In the genomic region with DNA sequence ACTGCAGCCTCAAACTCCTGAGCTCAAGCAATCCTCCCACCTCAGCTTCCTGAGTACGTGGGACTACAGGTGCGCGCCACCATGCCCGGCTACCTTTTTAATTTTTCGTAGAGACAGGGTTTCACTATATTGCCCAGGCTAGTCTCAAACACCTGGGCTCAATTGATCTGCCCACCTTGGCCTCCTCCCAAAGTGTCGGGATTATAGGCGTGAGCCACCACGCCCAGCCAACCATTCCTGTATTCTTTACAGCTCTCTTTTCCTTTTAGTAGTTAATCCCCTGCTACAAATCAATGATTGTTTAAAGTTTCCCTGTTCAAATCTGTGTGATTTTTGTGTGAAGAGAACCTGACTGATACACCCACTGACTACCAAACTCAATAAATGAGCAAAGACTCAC, we compare ENCODE assay signal across 16 cellular contexts.
DNase-seq lines count a peak whose midpoint lies in the region; ATAC-seq and TF ChIP-seq lines count a peak whose summit lies in the region.
"Had no signal": no experiment of that assay in that cellular context is flagged by ENCODE, and none has a peak within 500 bp of the region (broad histone marks: within the 10 kb centered on the region; RNA-seq: fewer than 3 reads in every experiment).

No MANE protein-coding gene starts in this region.

- no peak overlapping the region for H3K27ac Mint-ChIP-seq in GM23338
- H3K27ac Mint-ChIP-seq: CD4-positive, alpha-beta T cell had no signal

- no peaks in the 10 kb centered on the region for H3K9me3 ChIP-seq in sigmoid colon
- peaks cover 0 to 5% (median 0%) of the 10 kb centered on the region in 8 donors for H3K9me3 ChIP-seq in spleen

- H3K27me3 ChIP-seq in GM23338 (ENCODE audit: insufficient read depth), result no peaks in the 10 kb centered on the region
- H3K27me3 ChIP-seq in sigmoid colon, result no peaks in the 10 kb centered on the region
- H3K27me3 ChIP-seq in spleen (replicated peaks in 1 of 7), result no peaks in the 10 kb centered on the region
- H3K27me3 ChIP-seq: BLaER1 treated with 17β-estradiol and CSF1 and Interleukin-3, amounts not matched to agents 10 nM and 100 nM had no signal

- TF ChIP-seq CTCF in GM23338 (conservative IDR thresholded peaks at IDR 0.05; ENCODE audit: low read depth in 2 of 2) (no peak), sigmoid colon (IDR thresholded peaks at IDR 0.05) (no peak), spleen (IDR thresholded peaks at IDR 0.05 in 8 of 11, conservative IDR thresholded peaks at IDR 0.05 in 3 of 11) (no peak)

- TF ChIP-seq POLR2A in sigmoid colon (IDR thresholded peaks at IDR 0.05) (no peak), spleen (IDR thresholded peaks at IDR 0.05) (no peak)

- ATAC-seq in GM23338 (no peak), left colon (peak; percentile 71), GM21825 (IDR thresholded peaks at IDR 0.05; ENCODE audit: unreplicated experiment) (no peak)
- ATAC-seq: HCT116 had no signal

- 31 to 82% methylated on average over 8 of the region's 8 CpGs for WGBS in sigmoid colon, 2 donors
- 82 to 98% (median 84%) methylated on average over 8 of the region's 8 CpGs for WGBS in spleen, 5 donors

- TF ChIP-seq EP300 in sigmoid colon (IDR thresholded peaks at IDR 0.05), result no peak

- H3K4me3 Mint-ChIP-seq in GM23338, result no peak overlapping the region
- H3K4me3 Mint-ChIP-seq: CD4-positive, alpha-beta T cell had no signal

- H3K27ac ChIP-seq in GM23338 (ENCODE audit: low read depth), result 0 out of 2 replicates have a peak overlapping the region, but pooled peaks have one; percentile 40
- peak overlapping the region in 3 of 4 donors; percentile 30 to 83 (median 63) for H3K27ac ChIP-seq in sigmoid colon
- H3K27ac ChIP-seq in spleen, result no peak overlapping the region
- H3K27ac ChIP-seq: BLaER1 treated with 17β-estradiol and CSF1 and Interleukin-3, amounts not matched to agents 10 nM and 100 nM had no signal

- peaks cover 12% of the 10 kb centered on the region; the same call in 1 of the 2 replicates for H3K4me1 ChIP-seq in GM23338 (ENCODE audit: insufficient read depth)
- peaks cover 0 to 75% (median 68%) of the 10 kb centered on the region in 4 donors for H3K4me1 ChIP-seq in sigmoid colon
- no peaks in the 10 kb centered on the region for H3K4me1 ChIP-seq in spleen

- H3K9me3 Mint-ChIP-seq in GM23338, result peaks cover 3% of the 10 kb centered on the region; the same call in 1 of the 3 replicates
- H3K9me3 Mint-ChIP-seq: CD4-positive, alpha-beta T cell had no signal

- H2AFZ ChIP-seq in GM23338, result no peak overlapping the region

- H3K79me2 ChIP-seq in GM23338 (replicated peaks; ENCODE audit: insufficient read depth), result 0 out of 2 replicates have a peak, but pooled peaks cover 6% of the 10 kb centered on the region

- no peaks in the 10 kb centered on the region for H4K20me1 ChIP-seq in GM23338 (replicated peaks; ENCODE audit: insufficient read depth)

- H3K4me1 Mint-ChIP-seq in GM23338, result peaks cover 30% of the 10 kb centered on the region

- no peaks in the 10 kb centered on the region for H3K9me2 ChIP-seq in GM23338 (ENCODE audit: insufficient read depth)

- H3K36me3 Mint-ChIP-seq in GM23338 (ENCODE audit: low read depth), result peaks cover 9% of the 10 kb centered on the region; the same call in 2 of the 3 replicates

- H3K4me3 ChIP-seq in GM23338, result no peak overlapping the region
- H3K4me3 ChIP-seq in sigmoid colon, result no peak overlapping the region
- no peak overlapping the region for H3K4me3 ChIP-seq in spleen
- H3K4me3 ChIP-seq: BLaER1 treated with 17β-estradiol and CSF1 and Interleukin-3, amounts not matched to agents 10 nM and 100 nM had no signal

- H3K4me2 ChIP-seq in GM23338, result no peak overlapping the region
- H3K4me2 ChIP-seq: BLaER1 treated with 17β-estradiol and CSF1 and Interleukin-3, amounts not matched to agents 10 nM and 100 nM had no signal

- H3K27me3 Mint-ChIP-seq in GM23338 (ENCODE audit: insufficient read depth, low read depth, poor library complexity), result peaks cover 3% of the 10 kb centered on the region
- H3K27me3 Mint-ChIP-seq: CD4-positive, alpha-beta T cell had no signal

- intact Hi-C loops in left colon (cut with DNase I, micrococcal nuclease), result no loop called here
- intact Hi-C loops in sigmoid colon (cut with DNase I), result no loop called here
- intact Hi-C loops in spleen (cut with DNase I; ENCODE audit: low total_unique reads), result no loop called here

- H3K36me3 ChIP-seq in GM23338 (ENCODE audit: insufficient read depth), result no peaks in the 10 kb centered on the region
- H3K36me3 ChIP-seq in sigmoid colon, result peaks cover 0 to 41% (median 4%) of the 10 kb centered on the region in 4 donors
- H3K36me3 ChIP-seq in spleen, result no peaks in the 10 kb centered on the region

- H3F3A ChIP-seq in GM23338 (replicated peaks; ENCODE audit: low read depth), result no peaks in the 10 kb centered on the region

- no peak for DNase-seq in GM23338 (ENCODE audit: low spot score)
- peak; percentile 28 for DNase-seq in RPMI8226
- DNase-seq in left colon, result peak in 1 of 2 donors; percentile 33
- DNase-seq in sigmoid colon, result no peak
- DNase-seq in UCSD-AML1 (lab: John Stamatoyannopoulos, UW; ENCODE audit: unreplicated experiment), result no peak
- no peak for DNase-seq in spleen
- DNase-seq: 8988T; CD4-positive, alpha-beta T cell; DMS153; DMS79 treated with DMSO at 0.1 percent for 48 hours; EL; GDM1; KBM-7 had no signal

TF ChIP-seq in GM23338, 12 proteins besides CTCF, POLR2A, EP300 and RAD21:
- TF ChIP-seq STAT1 (IDR thresholded peaks at IDR 0.05; ENCODE audit: unreplicated experiment), result no peak
- TF ChIP-seq, protein P1, sequence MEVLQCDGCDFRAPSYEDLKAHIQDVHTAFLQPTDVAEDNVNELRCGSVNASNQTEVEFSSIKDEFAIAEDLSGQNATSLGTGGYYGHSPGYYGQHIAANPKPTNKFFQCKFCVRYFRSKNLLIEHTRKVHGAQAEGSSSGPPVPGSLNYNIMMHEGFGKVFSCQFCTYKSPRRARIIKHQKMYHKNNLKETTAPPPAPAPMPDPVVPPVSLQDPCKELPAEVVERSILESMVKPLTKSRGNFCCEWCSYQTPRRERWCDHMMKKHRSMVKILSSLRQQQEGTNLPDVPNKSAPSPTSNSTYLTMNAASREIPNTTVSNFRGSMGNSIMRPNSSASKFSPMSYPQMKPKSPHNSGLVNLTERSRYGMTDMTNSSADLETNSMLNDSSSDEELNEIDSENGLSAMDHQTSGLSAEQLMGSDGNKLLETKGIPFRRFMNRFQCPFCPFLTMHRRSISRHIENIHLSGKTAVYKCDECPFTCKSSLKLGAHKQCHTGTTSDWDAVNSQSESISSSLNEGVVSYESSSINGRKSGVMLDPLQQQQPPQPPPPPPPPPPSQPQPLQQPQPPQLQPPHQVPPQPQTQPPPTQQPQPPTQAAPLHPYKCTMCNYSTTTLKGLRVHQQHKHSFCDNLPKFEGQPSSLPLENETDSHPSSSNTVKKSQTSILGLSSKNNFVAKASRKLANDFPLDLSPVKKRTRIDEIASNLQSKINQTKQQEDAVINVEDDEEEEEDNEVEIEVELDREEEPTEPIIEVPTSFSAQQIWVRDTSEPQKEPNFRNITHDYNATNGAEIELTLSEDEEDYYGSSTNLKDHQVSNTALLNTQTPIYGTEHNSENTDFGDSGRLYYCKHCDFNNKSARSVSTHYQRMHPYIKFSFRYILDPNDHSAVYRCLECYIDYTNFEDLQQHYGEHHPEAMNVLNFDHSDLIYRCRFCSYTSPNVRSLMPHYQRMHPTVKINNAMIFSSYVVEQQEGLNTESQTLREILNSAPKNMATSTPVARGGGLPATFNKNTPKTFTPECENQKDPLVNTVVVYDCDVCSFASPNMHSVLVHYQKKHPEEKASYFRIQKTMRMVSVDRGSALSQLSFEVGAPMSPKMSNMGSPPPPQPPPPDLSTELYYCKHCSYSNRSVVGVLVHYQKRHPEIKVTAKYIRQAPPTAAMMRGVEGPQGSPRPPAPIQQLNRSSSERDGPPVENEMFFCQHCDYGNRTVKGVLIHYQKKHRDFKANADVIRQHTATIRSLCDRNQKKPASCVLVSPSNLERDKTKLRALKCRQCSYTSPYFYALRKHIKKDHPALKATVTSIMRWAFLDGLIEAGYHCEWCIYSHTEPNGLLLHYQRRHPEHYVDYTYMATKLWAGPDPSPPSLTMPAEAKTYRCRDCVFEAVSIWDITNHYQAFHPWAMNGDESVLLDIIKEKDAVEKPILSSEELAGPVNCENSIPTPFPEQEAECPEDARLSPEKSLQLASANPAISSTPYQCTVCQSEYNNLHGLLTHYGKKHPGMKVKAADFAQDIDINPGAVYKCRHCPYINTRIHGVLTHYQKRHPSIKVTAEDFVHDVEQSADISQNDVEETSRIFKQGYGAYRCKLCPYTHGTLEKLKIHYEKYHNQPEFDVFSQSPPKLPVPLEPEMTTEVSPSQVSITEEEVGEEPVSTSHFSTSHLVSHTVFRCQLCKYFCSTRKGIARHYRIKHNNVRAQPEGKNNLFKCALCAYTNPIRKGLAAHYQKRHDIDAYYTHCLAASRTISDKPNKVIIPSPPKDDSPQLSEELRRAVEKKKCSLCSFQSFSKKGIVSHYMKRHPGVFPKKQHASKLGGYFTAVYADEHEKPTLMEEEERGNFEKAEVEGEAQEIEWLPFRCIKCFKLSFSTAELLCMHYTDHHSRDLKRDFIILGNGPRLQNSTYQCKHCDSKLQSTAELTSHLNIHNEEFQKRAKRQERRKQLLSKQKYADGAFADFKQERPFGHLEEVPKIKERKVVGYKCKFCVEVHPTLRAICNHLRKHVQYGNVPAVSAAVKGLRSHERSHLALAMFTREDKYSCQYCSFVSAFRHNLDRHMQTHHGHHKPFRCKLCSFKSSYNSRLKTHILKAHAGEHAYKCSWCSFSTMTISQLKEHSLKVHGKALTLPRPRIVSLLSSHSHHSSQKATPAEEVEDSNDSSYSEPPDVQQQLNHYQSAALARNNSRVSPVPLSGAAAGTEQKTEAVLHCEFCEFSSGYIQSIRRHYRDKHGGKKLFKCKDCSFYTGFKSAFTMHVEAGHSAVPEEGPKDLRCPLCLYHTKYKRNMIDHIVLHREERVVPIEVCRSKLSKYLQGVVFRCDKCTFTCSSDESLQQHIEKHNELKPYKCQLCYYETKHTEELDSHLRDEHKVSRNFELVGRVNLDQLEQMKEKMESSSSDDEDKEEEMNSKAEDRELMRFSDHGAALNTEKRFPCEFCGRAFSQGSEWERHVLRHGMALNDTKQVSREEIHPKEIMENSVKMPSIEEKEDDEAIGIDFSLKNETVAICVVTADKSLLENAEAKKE (CRISPR knock-in tag; IDR thresholded peaks at IDR 0.05), result no peak
- no peak for TF ChIP-seq CREB1 (CRISPR knock-in tag; IDR thresholded peaks at IDR 0.05; ENCODE audit: low read depth)
TF ChIP-seq in GM23338: peak in this region for 0.

Comparison
In these comparisons a context has a peak if more than half of its experiments do, and no peak if none do; other contexts are left out.
1. H3K27ac ChIP-seq: peak in GM23338 (single experiment) and sigmoid colon (3 of 4); none in spleen (0 of 8).